In the genomic region with DNA sequence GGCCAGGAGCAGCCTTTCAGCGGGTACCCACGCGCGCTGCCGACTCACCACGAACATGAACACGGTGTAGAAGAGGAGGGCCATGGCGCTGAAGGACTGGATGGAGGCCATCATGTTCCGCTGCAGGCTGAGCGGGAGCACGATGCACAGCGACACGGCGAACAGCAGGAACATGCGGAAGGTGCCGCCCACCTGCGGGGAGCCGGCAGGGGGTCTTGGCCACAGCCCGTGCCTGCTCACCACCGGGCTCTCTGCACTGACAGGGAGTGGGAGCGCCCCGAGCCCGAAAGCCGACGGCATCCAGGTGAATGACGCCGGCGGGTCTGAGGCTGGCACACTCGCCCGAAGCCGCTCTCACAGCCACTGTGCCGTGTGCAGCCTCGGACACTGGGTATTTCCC, we compare ENCODE assay signal across 12 cellular contexts. TPM values are rescaled to one million over a fixed set of nuclear protein-coding genes. Genes with fewer than 3 reads are reported as not detected.
A peak's percentile ranks its signal among the peaks of the same experiment; 100 is the strongest.
DNase-seq lines count a peak whose midpoint lies in the region; ATAC-seq, FAIRE-seq and TF ChIP-seq lines count a peak whose summit lies in the region.
"Had no signal": no experiment of that assay in that cellular context is flagged by ENCODE, and none has a peak within 500 bp of the region (broad histone marks: within the 10 kb centered on the region; RNA-seq: fewer than 3 reads in every experiment).

No MANE protein-coding gene starts in this region.

- H3K23ac ChIP-seq in H1 (ENCODE audit: insufficient read length): no peak overlapping the region

- H3K23me2 ChIP-seq in H1 (ENCODE audit: low read depth, low read length): no peaks in the 10 kb centered on the region

- H3K27me3 ChIP-seq in heart right ventricle (no peaks in the 10 kb centered on the region), H1 (replicated peaks in 1 of 4; ENCODE audit: control insufficient read depth in 3 of 4, extremely low read depth in 1 of 4, insufficient read depth in 3 of 4, low read length in 3 of 4) (no peaks in the 10 kb centered on the region)

- peaks cover 7 to 16% of the 10 kb centered on the region in 2 experiments for H4K20me1 ChIP-seq in H1 (replicated peaks in 1 of 2; ENCODE audit: control insufficient read depth in 1 of 2, insufficient read depth in 2 of 2, low read length in 2 of 2)

- TF ChIP-seq RAD21 in H1 (IDR thresholded peaks at IDR 0.05 in 1 of 2, conservative IDR thresholded peaks at IDR 0.05 in 1 of 2; ENCODE audit: low read depth in 2 of 2, low read length in 2 of 2): no peak

- no peak overlapping the region for H4K91ac ChIP-seq in H1 (replicated peaks; ENCODE audit: insufficient read length, low read length)

- peak overlapping the region; percentile 74; the same call in 1 of the 2 replicates for H4K8ac ChIP-seq in H1 (ENCODE audit: extremely low read depth, insufficient read depth, low read length)

- intact Hi-C loops in Right ventricle myocardium inferior (cut with DNase I): no loop called here
- intact Hi-C loops in heart right ventricle (cut with DNase I): no loop called here

- H3K4me1 ChIP-seq in heart right ventricle (peaks cover 15 to 45% (median 35%) of the 10 kb centered on the region in 9 donors), H1 (replicated peaks in 1 of 4; ENCODE audit: control insufficient read depth in 3 of 4, insufficient read depth in 4 of 4, low read length in 3 of 4) (peaks cover 0 to 12% (median 0%) of the 10 kb centered on the region in 4 experiments; a peak in 4 of 7 replicates)

- H2BK120ac ChIP-seq in H1 (replicated peaks; ENCODE audit: low read depth, low read length): no peak overlapping the region

- no peak overlapping the region for H3K27ac ChIP-seq in heart right ventricle
- no peak overlapping the region for H3K27ac ChIP-seq in H1 (ENCODE audit: low read depth, low read length)
- H3K27ac ChIP-seq: 22Rv1, GM23248 had no signal

- no peak overlapping the region for H2BK20ac ChIP-seq in H1 (ENCODE audit: low read length)

- H3K4ac ChIP-seq in H1 (replicated peaks; ENCODE audit: insufficient read length, low read depth, low read length): no peak overlapping the region

- no peak for ATAC-seq in Right ventricle myocardium inferior
- ATAC-seq in heart right ventricle: no peak
- ATAC-seq: GM12878 had no signal

- H3K9me3 ChIP-seq in heart right ventricle (no peaks in the 10 kb centered on the region), H1 (ENCODE audit: insufficient read depth in 2 of 2, low read depth in 1 of 2, low read length in 1 of 2) (no peaks in the 10 kb centered on the region)

- FAIRE-seq in H1 (lab: Jason Lieb, UNC): no peak
- FAIRE-seq in urothelium cell line (lab: Jason Lieb, UNC): peak; percentile 27
- FAIRE-seq: GM12878, GM18507 had no signal

- CTCF ChIA-PET in H1 (lab: Charles Lee; ENCODE audit: partially characterized antibody): interaction anchor here (1.0 kb wide), 1 partner anchor 21 kb away, joined by 3 read pairs; no protein-coding TSS in a partner anchor

- no peak for TF ChIP-seq POLR2A in H1 (IDR thresholded peaks at IDR 0.05; ENCODE audit: control extremely low read depth in 1 of 2, low read depth in 2 of 2, low read length in 2 of 2)

- no peaks in the 10 kb centered on the region; a peak in 1 of 4 replicates for H3K79me2 ChIP-seq in H1 (ENCODE audit: control insufficient read depth in 1 of 2, insufficient read depth in 2 of 2, low read length in 2 of 2)

- no peak for TF ChIP-seq EP300 in H1 (IDR thresholded peaks at IDR 0.05; ENCODE audit: borderline replicate concordance in 1 of 2, low read depth in 2 of 2, low read length in 2 of 2)

- peak overlapping the region; percentile 52; the same call in 1 of the 2 replicates for H2BK5ac ChIP-seq in H1 (ENCODE audit: low read depth, low read length)

- DNase-seq in Right ventricle myocardium inferior (ENCODE audit: missing footprints): peak; percentile 57
- DNase-seq in heart right ventricle: no peak
- DNase-seq in H1 (ENCODE audit: low read depth in 1 of 2, low spot score in 2 of 2): no peak
- no peak for DNase-seq in urothelium cell line (ENCODE audit: low spot score)
- no peak for DNase-seq in DMS79 (lab: John Stamatoyannopoulos, UW)
- DNase-seq in DMS53 (lab: John Stamatoyannopoulos, UW): no peak
- DNase-seq: CD8-positive, alpha-beta memory T cell; GM23248; H7 had no signal

- no peak overlapping the region for H2BK15ac ChIP-seq in H1 (ENCODE audit: low read length)

- H3K79me1 ChIP-seq in H1 (ENCODE audit: low read depth, low read length): peaks cover 9% of the 10 kb centered on the region

- H3K36me3 ChIP-seq in heart right ventricle (peaks cover 0 to 76% (median 0%) of the 10 kb centered on the region in 9 donors), H1 (ENCODE audit: control insufficient read depth in 2 of 4, insufficient read depth in 4 of 4, low read length in 3 of 4) (peaks cover 0 to 8% (median 3%) of the 10 kb centered on the region in 4 experiments; a peak in 4 of 8 replicates)

- no peak overlapping the region for H2AFZ ChIP-seq in H1 (ENCODE audit: low read length)
- H2AFZ ChIP-seq: GM23248 had no signal

- H2BK12ac ChIP-seq in H1 (ENCODE audit: low read depth, low read length): no peak overlapping the region

- H3K9ac ChIP-seq in H1 (replicated peaks in 1 of 4; ENCODE audit: extremely low read depth in 1 of 4, low read depth in 3 of 4, low read length in 3 of 4): no peak overlapping the region
- H3K9ac ChIP-seq: GM23248 had no signal

- no peak overlapping the region for H3K56ac ChIP-seq in H1 (replicated peaks; ENCODE audit: insufficient read length, low read depth, low read length)

- H3K14ac ChIP-seq in H1 (ENCODE audit: insufficient read length): no peak overlapping the region

- no peak overlapping the region for H2AK5ac ChIP-seq in H1 (ENCODE audit: low read depth, low read length)

- POLR2A ChIA-PET in H1 (lab: Charles Lee; ENCODE audit: partially characterized antibody): no interaction called here

- no peak for TF ChIP-seq CTCF in heart right ventricle (IDR thresholded peaks at IDR 0.05)
- TF ChIP-seq CTCF in H1 (IDR thresholded peaks at IDR 0.05; ENCODE audit: control extremely low read depth in 1 of 3, insufficient read depth in 1 of 3, low read depth in 1 of 3, low read length in 3 of 3): no peak

- WGBS in heart right ventricle, 2 donors: 94 to 96% methylated on average over 32 to 33 of the region's 33 CpGs
- WGBS in H1 (ENCODE audit: extremely low coverage in 1 of 2, insufficient coverage in 1 of 2, insufficient read length in 1 of 2, insufficient replicate concordance in 2 of 2, low coverage in 1 of 2, low lambda C conversion rate in 2 of 2, missing lambda C conversion rate in 1 of 2), 2 experiments: 93% methylated on average over 21 of the region's 33 CpGs; no CpG with 5 or more reads in 1 of the 2 experiments

- no peak overlapping the region for H3K4me2 ChIP-seq in H1 (ENCODE audit: insufficient read depth in 1 of 2, low read depth in 2 of 2, low read length in 2 of 2)

- no peak overlapping the region for H3K4me3 ChIP-seq in heart right ventricle
- no peak overlapping the region for H3K4me3 ChIP-seq in H1 (ENCODE audit: extremely low read depth in 1 of 4, insufficient read depth in 2 of 4, low read depth in 3 of 4, low read length in 4 of 4)
- H3K4me3 ChIP-seq: GM12878, GM23248 had no signal

- H4K5ac ChIP-seq in H1 (ENCODE audit: insufficient read length, low read depth, low read length): no peak overlapping the region

- H3K18ac ChIP-seq in H1 (ENCODE audit: extremely low read depth, low read length): no peak overlapping the region; the same call in 1 of the 2 replicates

RNA-seq across cellular contexts. Expression of gene SLC38A10, which starts 13.0 kb away (rescaled TPM):
- total RNA-seq in Right ventricle myocardium inferior: 44.6 TPM
- total RNA-seq in heart right ventricle: 10 to 100 TPM; 27.8 to 50.0 (median 37.9) TPM
- polyA plus RNA-seq in heart right ventricle: 10 to 100 TPM; 56.0 to 56.2 TPM
- 35.7 and 41.0 TPM in 2 replicates for total RNA-seq in H1 (2021; fragmentation: NEBNext Ultra II Directional; extraction: Animal tissue kit (Norgen Biotek cat#: 25700))
- polyA plus RNA-seq in H1 (2011; rRNA removed): 26.4 and 44.4 TPM in 2 replicates
- polyA plus RNA-seq in H1 (2011; cell fraction: cytosol; rRNA removed): 26.3 TPM
- polyA plus RNA-seq in H1 (2011; cell fraction: nucleus; rRNA removed): 76.9 TPM
- 24.8 to 37.5 TPM (median 34.7 TPM) in 4 replicates for polyA plus RNA-seq in H1 (2012, experiment 1 of 2)
- 22.5 TPM for polyA plus RNA-seq in H1 (2012, experiment 2 of 2)
- polyA plus RNA-seq in H1 (2013, experiment 1 of 2): 29.8 TPM
- 28.9 TPM for polyA plus RNA-seq in H1 (2013, experiment 2 of 2)
- polyA minus RNA-seq in H1 (2011; rRNA and poly(A)+ RNA removed): 35.9 and 40.0 TPM in 2 replicates
- 38.1 TPM for polyA minus RNA-seq in H1 (2011; cell fraction: cytosol; rRNA and poly(A)+ RNA removed)
- 47.8 TPM for polyA minus RNA-seq in H1 (2011; cell fraction: nucleus; rRNA and poly(A)+ RNA removed)

RNA-seq across cellular contexts. Expression of gene NDUFAF8, which starts 43.0 kb away (rescaled TPM):
- 58.0 TPM for total RNA-seq in Right ventricle myocardium inferior
- total RNA-seq in heart right ventricle: 10 to 100 TPM; 49.6 to 74.8 (median 58.9) TPM
- polyA plus RNA-seq in heart right ventricle: 10 to 100 TPM; 41.5 to 68.0 TPM
- 48.9 and 60.2 TPM in 2 replicates for total RNA-seq in H1 (2021; fragmentation: NEBNext Ultra II Directional; extraction: Animal tissue kit (Norgen Biotek cat#: 25700))
- 91.1 and 95.6 TPM in 2 replicates for polyA plus RNA-seq in H1 (2011; rRNA removed)
- polyA plus RNA-seq in H1 (2011; cell fraction: cytosol; rRNA removed): 88.1 TPM
- polyA plus RNA-seq in H1 (2011; cell fraction: nucleus; rRNA removed): 56.3 TPM
- polyA plus RNA-seq in H1 (2012, experiment 1 of 2): 123 to 151 TPM (median 134 TPM) in 4 replicates
- polyA plus RNA-seq in H1 (2012, experiment 2 of 2): 129 TPM
- 160 TPM for polyA plus RNA-seq in H1 (2013, experiment 1 of 2)
- 163 TPM for polyA plus RNA-seq in H1 (2013, experiment 2 of 2)
- 7.2 and 14.2 TPM in 2 replicates for polyA minus RNA-seq in H1 (2011; rRNA and poly(A)+ RNA removed)
- polyA minus RNA-seq in H1 (2011; cell fraction: cytosol; rRNA and poly(A)+ RNA removed): 20.0 TPM
- polyA minus RNA-seq in H1 (2011; cell fraction: nucleus; rRNA and poly(A)+ RNA removed): 21.6 TPM

RNA-seq across cellular contexts. Expression of gene TEPSIN, which starts 43.3 kb away (rescaled TPM):
- total RNA-seq in Right ventricle myocardium inferior: 11.1 TPM
- 10 to 100 TPM in 4 of 10 donors, 1 to 10 TPM in 6; 6.2 to 21.4 (median 9.2) TPM for total RNA-seq in heart right ventricle
- polyA plus RNA-seq in heart right ventricle: 10 to 100 TPM; 12.5 to 30.4 TPM
- total RNA-seq in H1 (2021; fragmentation: NEBNext Ultra II Directional; extraction: Animal tissue kit (Norgen Biotek cat#: 25700)): 22.9 and 26.0 TPM in 2 replicates
- polyA plus RNA-seq in H1 (2011; rRNA removed): 28.0 and 59.8 TPM in 2 replicates
- polyA plus RNA-seq in H1 (2011; cell fraction: cytosol; rRNA removed): 31.4 TPM
- 172 TPM for polyA plus RNA-seq in H1 (2011; cell fraction: nucleus; rRNA removed)
- polyA plus RNA-seq in H1 (2012, experiment 1 of 2): 16.6 to 27.7 TPM (median 21.3 TPM) in 4 replicates
- polyA plus RNA-seq in H1 (2012, experiment 2 of 2): 14.6 TPM
- 24.1 TPM for polyA plus RNA-seq in H1 (2013, experiment 1 of 2)
- 19.1 TPM for polyA plus RNA-seq in H1 (2013, experiment 2 of 2)
- polyA minus RNA-seq in H1 (2011; rRNA and poly(A)+ RNA removed): 7.9 and 10.5 TPM in 2 replicates
- polyA minus RNA-seq in H1 (2011; cell fraction: cytosol; rRNA and poly(A)+ RNA removed): 19.7 TPM
- polyA minus RNA-seq in H1 (2011; cell fraction: nucleus; rRNA and poly(A)+ RNA removed): 44.0 TPM

RNA-seq across cellular contexts. Expression of gene CEP131, which starts 59.4 kb away (rescaled TPM):
- total RNA-seq in Right ventricle myocardium inferior (8.9 TPM), heart right ventricle (10 to 100 TPM in 1 of 10 donors, 1 to 10 TPM in 9; 6.4 to 14.4 (median 7.6) TPM)
- polyA plus RNA-seq in heart right ventricle (10 to 100 TPM in 1 of 2 donors, 1 to 10 TPM in 1; 8.8 to 20.9 TPM), H1 (2011; rRNA removed) (5.9 and 11.5 TPM in 2 replicates)
- 22.5 and 23.2 TPM in 2 replicates for total RNA-seq in H1 (2021; fragmentation: NEBNext Ultra II Directional; extraction: Animal tissue kit (Norgen Biotek cat#: 25700))
- 19.5 TPM for polyA plus RNA-seq in H1 (2011; cell fraction: cytosol; rRNA removed)
- polyA plus RNA-seq in H1 (2011; cell fraction: nucleus; rRNA removed): 51.9 TPM
- polyA plus RNA-seq in H1 (2012, experiment 1 of 2): 12.1 to 30.1 TPM (median 26.5 TPM) in 4 replicates
- polyA plus RNA-seq in H1 (2012, experiment 2 of 2): 11.9 TPM
- polyA plus RNA-seq in H1 (2013, experiment 1 of 2): 11.2 TPM
- polyA plus RNA-seq in H1 (2013, experiment 2 of 2): 10.1 TPM
- 3.9 and 4.0 TPM in 2 replicates for polyA minus RNA-seq in H1 (2011; rRNA and poly(A)+ RNA removed)
- polyA minus RNA-seq in H1 (2011; cell fraction: cytosol; rRNA and poly(A)+ RNA removed): 13.9 TPM
- 14.3 TPM for polyA minus RNA-seq in H1 (2011; cell fraction: nucleus; rRNA and poly(A)+ RNA removed)
